Comparison of ENCODE assay signal across 20 cellular contexts in genomic region chr11:72769680-72770079, GRCh38. TPM values are rescaled to one million over a fixed set of nuclear protein-coding genes. Genes with fewer than 3 reads are reported as not detected.
A peak's percentile ranks its signal among the peaks of the same experiment; 100 is the strongest.
DNase-seq lines count a peak whose midpoint lies in the region; ATAC-seq, FAIRE-seq and TF ChIP-seq lines count a peak whose summit lies in the region.
"Had no signal": no experiment of that assay in that cellular context is flagged by ENCODE, and none has a peak within 500 bp of the region (broad histone marks: within the 10 kb centered on the region; RNA-seq: fewer than 3 reads in every experiment).

No MANE protein-coding gene starts in this region.

- TF ChIP-seq POLR2A in endothelial cell of umbilical vein (IDR thresholded peaks at IDR 0.05; ENCODE audit: low read depth, low read length) (no peak), thyroid gland (IDR thresholded peaks at IDR 0.05) (no peak)

- H3K79me2 ChIP-seq in endothelial cell of umbilical vein (ENCODE audit: control insufficient read depth, insufficient read depth, low read length), result no peaks in the 10 kb centered on the region

- H3K9me3 ChIP-seq in endothelial cell of umbilical vein (replicated peaks; ENCODE audit: control insufficient read depth, insufficient read depth, low read length) (no peaks in the 10 kb centered on the region), thyroid gland (no peaks in the 10 kb centered on the region)
- H3K9me3 ChIP-seq: A549, Caco-2, HAP-1 had no signal

- H4K20me1 ChIP-seq in endothelial cell of umbilical vein (replicated peaks; ENCODE audit: control insufficient read depth, extremely low read depth, insufficient read depth, low read length), result no peaks in the 10 kb centered on the region

- no peaks in the 10 kb centered on the region for H3K4me1 ChIP-seq in endothelial cell of umbilical vein (ENCODE audit: control insufficient read depth, extremely low read depth, insufficient read depth, low read length)
- H3K4me1 ChIP-seq in thyroid gland, result peaks cover 28 to 65% of the 10 kb centered on the region in 2 donors
- H3K4me1 ChIP-seq: HAP-1 had no signal

- 74 to 77% methylated on average over 4 of the region's 4 CpGs for WGBS in thyroid gland, 2 donors

- no peak overlapping the region for H3K27ac ChIP-seq in endothelial cell of umbilical vein (ENCODE audit: insufficient read depth, low read depth, low read length)
- peak overlapping the region in 2 of 3 donors; percentile 17 to 43 for H3K27ac ChIP-seq in thyroid gland
- H3K27ac ChIP-seq: 22Rv1, A549, C4-2B, GM23248 had no signal

- H3K4me2 ChIP-seq in endothelial cell of umbilical vein (ENCODE audit: insufficient read depth, low read length), result no peak overlapping the region
- H3K4me2 ChIP-seq: A549 had no signal

- H3K27me3 ChIP-seq in endothelial cell of umbilical vein (ENCODE audit: control insufficient read depth in 2 of 2, insufficient read depth in 2 of 2, low read length in 2 of 2) (no peaks in the 10 kb centered on the region), thyroid gland (no peaks in the 10 kb centered on the region)

- no peak overlapping the region for H3K9ac ChIP-seq in endothelial cell of umbilical vein (replicated peaks; ENCODE audit: extremely low read depth, insufficient read depth, low read length)
- H3K9ac ChIP-seq: GM23248 had no signal

- no peak for TF ChIP-seq CTCF in endothelial cell of umbilical vein (IDR thresholded peaks at IDR 0.05; ENCODE audit: extremely low read depth in 1 of 2, insufficient read depth in 1 of 2, low read depth in 1 of 2, low read length in 2 of 2)
- TF ChIP-seq CTCF in thyroid gland (IDR thresholded peaks at IDR 0.05), result no peak

- dilution Hi-C loops in endothelial cell of umbilical vein (cut with MboI; ENCODE audit: extremely low pct_ligation_motif_present, low sequenced_read_pairs), result no loop called here

- H3K36me3 ChIP-seq in endothelial cell of umbilical vein (ENCODE audit: control insufficient read depth in 2 of 2, extremely low read depth in 1 of 2, insufficient read depth in 2 of 2, low read length in 2 of 2) (no peaks in the 10 kb centered on the region), thyroid gland (no peaks in the 10 kb centered on the region)
- H3K36me3 ChIP-seq: HAP-1 had no signal

- BruUV-seq in endothelial cell of umbilical vein (replicated peaks; lab: Mats Ljungman, UMichigan), result no TSS peak

- POLR2A ChIA-PET in endothelial cell of umbilical vein (lab: Charles Lee), result no interaction called here

- intact Hi-C loops in endothelial cell of umbilical vein (cut with micrococcal nuclease), result no loop called here
- intact Hi-C loops in thyroid gland (cut with DNase I), result no loop called here

- no peak overlapping the region for H2AFZ ChIP-seq in endothelial cell of umbilical vein (ENCODE audit: low read depth, low read length)
- H2AFZ ChIP-seq: GM23248 had no signal

- CTCF ChIA-PET in endothelial cell of umbilical vein (lab: Charles Lee), result interaction anchor here (1.0 to 2.7 kb wide), 2 partner anchors 44 to 70 kb away, joined by 3 to 9 read pairs; no protein-coding TSS in a partner anchor

- H3K4me3 ChIP-seq in endothelial cell of umbilical vein (replicated peaks in 1 of 3; ENCODE audit: insufficient read depth in 1 of 3, low read depth in 1 of 3, low read length in 3 of 3) (no peak overlapping the region), thyroid gland (replicated peaks in 1 of 3) (no peak overlapping the region)
- H3K4me3 ChIP-seq: A549, GM23248, HAP-1 had no signal

- DNase-seq in ELR (ENCODE audit: low read depth) (peak; percentile 34), amniotic epithelial cell (ENCODE audit: low read depth) (peak; percentile 47), endothelial cell of umbilical vein (ENCODE audit: low read depth, low spot score) (no peak), thyroid gland (no peak), HuH-7.5 (ENCODE audit: low spot score) (no peak), T-helper 1 cell (no peak)
- DNase-seq: AML-193; Caco-2; CD4-positive, alpha-beta T cell; GDM1; GM23248; KBM-7 had no signal

- FAIRE-seq in endothelial cell of umbilical vein (lab: Jason Lieb, UNC), result peak; percentile 40
- FAIRE-seq: A549, D721Med, GM12892, GM18507 had no signal

- no peak for ATAC-seq in GM19397 (IDR thresholded peaks at IDR 0.05; ENCODE audit: unreplicated experiment)
- ATAC-seq: A549 had no signal

- no peaks in the 10 kb centered on the region for H3K9me1 ChIP-seq in endothelial cell of umbilical vein (replicated peaks; ENCODE audit: control insufficient read depth, extremely low read depth, insufficient read depth, low read length)

TF ChIP-seq in endothelial cell of umbilical vein, 7 proteins besides CTCF, POLR2A, EP300 and RAD21:
- no peak for TF ChIP-seq MAX (IDR thresholded peaks at IDR 0.05; ENCODE audit: insufficient read depth, insufficient read length)
- TF ChIP-seq EZH2 (IDR thresholded peaks at IDR 0.05; ENCODE audit: borderline replicate concordance, low read depth, low read length, severe bottlenecking), result no peak
- no peak for TF ChIP-seq JUN (IDR thresholded peaks at IDR 0.05; ENCODE audit: borderline replicate concordance, insufficient read depth, insufficient read length, low read depth)
- TF ChIP-seq MYC (IDR thresholded peaks at IDR 0.05; ENCODE audit: low read depth, low read length), result no peak
- TF ChIP-seq POLR2AphosphoS5 (IDR thresholded peaks at IDR 0.05; ENCODE audit: insufficient read depth, low read depth, low read length), result no peak
- TF ChIP-seq GATA2 (IDR thresholded peaks at IDR 0.05; ENCODE audit: insufficient read depth, insufficient read length, low read depth, low read length), result no peak
- TF ChIP-seq FOS (IDR thresholded peaks at IDR 0.05; ENCODE audit: borderline replicate concordance, insufficient read depth, low read length), result no peak

RNA-seq across cellular contexts. Expression of gene ARAP1, which starts 17.5 kb away (rescaled TPM):
- 66.2 and 78.3 TPM in 2 replicates for total RNA-seq in endothelial cell of umbilical vein
- 35.8 and 36.8 TPM in 2 replicates for polyA plus RNA-seq in endothelial cell of umbilical vein
- 37.5 and 54.2 TPM in 2 replicates for polyA plus RNA-seq in endothelial cell of umbilical vein (2011; cell fraction: cytosol; rRNA removed)
- 106 and 123 TPM in 2 replicates for polyA plus RNA-seq in endothelial cell of umbilical vein (2011; cell fraction: nucleus; rRNA removed)
- 54.5 and 56.0 TPM in 2 replicates for polyA plus RNA-seq in endothelial cell of umbilical vein (2012)
- 67.3 and 74.8 TPM in 2 replicates for polyA minus RNA-seq in endothelial cell of umbilical vein
- polyA minus RNA-seq in endothelial cell of umbilical vein (2011; cell fraction: cytosol; rRNA and poly(A)+ RNA removed), result 22.0 TPM
- 61.9 and 69.4 TPM in 2 replicates for polyA minus RNA-seq in endothelial cell of umbilical vein (2011; cell fraction: nucleus; rRNA and poly(A)+ RNA removed)
- 100 to 1,000 TPM in 3 of 4 donors, 10 to 100 TPM in 1; 90.3 to 146 (median 122) TPM for total RNA-seq in thyroid gland

RNA-seq across cellular contexts. Expression of gene STARD10, which starts 24.2 kb away (rescaled TPM):
- total RNA-seq in endothelial cell of umbilical vein (14.4 and 16.1 TPM in 2 replicates), thyroid gland (100 to 1,000 TPM in 1 of 4 donors, 10 to 100 TPM in 3; 67.7 to 113 (median 82.0) TPM)
- polyA plus RNA-seq in endothelial cell of umbilical vein, result 22.5 and 23.2 TPM in 2 replicates
- 21.4 and 23.1 TPM in 2 replicates for polyA plus RNA-seq in endothelial cell of umbilical vein (2011; cell fraction: cytosol; rRNA removed)
- polyA plus RNA-seq in endothelial cell of umbilical vein (2011; cell fraction: nucleus; rRNA removed), result 10.3 and 14.7 TPM in 2 replicates
- 14.6 and 26.1 TPM in 2 replicates for polyA plus RNA-seq in endothelial cell of umbilical vein (2012)
- polyA minus RNA-seq in endothelial cell of umbilical vein, result 16.3 and 24.0 TPM in 2 replicates
- 4.6 TPM for polyA minus RNA-seq in endothelial cell of umbilical vein (2011; cell fraction: cytosol; rRNA and poly(A)+ RNA removed)
- 2.8 and 2.9 TPM in 2 replicates for polyA minus RNA-seq in endothelial cell of umbilical vein (2011; cell fraction: nucleus; rRNA and poly(A)+ RNA removed)

RNA-seq across cellular contexts. Expression of gene ATG16L2, which starts 44.5 kb away (rescaled TPM):
- total RNA-seq in endothelial cell of umbilical vein, result 24.7 and 26.5 TPM in 2 replicates
- 30.5 TPM in 2 replicates for polyA plus RNA-seq in endothelial cell of umbilical vein
- 6.3 and 10.5 TPM in 2 replicates for polyA plus RNA-seq in endothelial cell of umbilical vein (2011; cell fraction: cytosol; rRNA removed)
- 210 and 272 TPM in 2 replicates for polyA plus RNA-seq in endothelial cell of umbilical vein (2011; cell fraction: nucleus; rRNA removed)
- 13.6 and 19.3 TPM in 2 replicates for polyA plus RNA-seq in endothelial cell of umbilical vein (2012)
- 29.0 and 38.9 TPM in 2 replicates for polyA minus RNA-seq in endothelial cell of umbilical vein
- 3.0 TPM for polyA minus RNA-seq in endothelial cell of umbilical vein (2011; cell fraction: cytosol; rRNA and poly(A)+ RNA removed)
- polyA minus RNA-seq in endothelial cell of umbilical vein (2011; cell fraction: nucleus; rRNA and poly(A)+ RNA removed), result 43.4 and 44.2 TPM in 2 replicates
- total RNA-seq in thyroid gland, result 10 to 100 TPM; 22.1 to 45.1 (median 40.6) TPM

Comparison
In these comparisons a context has a peak if more than half of its experiments do, and no peak if none do; other contexts are left out.
1. DNase-seq: peak in ELR (single experiment) and amniotic epithelial cell (single experiment); none in endothelial cell of umbilical vein (single experiment), thyroid gland (0 of 2), HuH-7.5 (single experiment) and T-helper 1 cell (0 of 5).